In the genomic region with DNA sequence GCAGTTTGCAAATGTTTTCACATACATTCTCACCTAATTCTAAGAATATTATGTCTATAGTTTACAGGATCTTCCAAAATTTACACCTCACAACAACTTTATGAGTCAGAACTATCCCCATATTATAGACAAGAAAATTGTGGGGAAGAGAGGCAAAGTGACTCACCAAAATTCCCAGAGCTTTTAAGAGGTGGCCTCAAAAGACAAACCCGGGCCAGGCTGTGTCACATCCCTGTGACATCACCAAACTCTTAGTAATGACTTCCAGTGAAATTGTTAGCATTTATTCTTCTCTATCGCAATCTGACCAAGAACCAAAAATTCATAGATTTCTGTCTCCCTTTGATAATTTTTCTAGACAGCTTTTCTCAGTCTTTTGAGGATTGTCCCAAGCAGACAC, we compare ENCODE assay signal across 14 cellular contexts.
DNase-seq lines count a peak whose midpoint lies in the region; ATAC-seq, FAIRE-seq and TF ChIP-seq lines count a peak whose summit lies in the region.
"Had no signal": no experiment of that assay in that cellular context is flagged by ENCODE, and none has a peak within 500 bp of the region (broad histone marks: within the 10 kb centered on the region; RNA-seq: fewer than 3 reads in every experiment).

No MANE protein-coding gene starts in this region.

- intact Hi-C loops in left ventricle myocardium superior (cut with micrococcal nuclease) = no loop called here

- peak overlapping the region; percentile 75 for H3K9ac ChIP-seq in astrocyte (ENCODE audit: low read length)
- peak overlapping the region; percentile 30 for H3K9ac ChIP-seq in skeletal muscle satellite cell (ENCODE audit: low read depth, low read length)

- H3K36me3 ChIP-seq in astrocyte (ENCODE audit: insufficient read depth, low read length) = no peaks in the 10 kb centered on the region
- no peaks in the 10 kb centered on the region for H3K36me3 ChIP-seq in skeletal muscle satellite cell (ENCODE audit: insufficient read depth, low read length)
- H3K36me3 ChIP-seq: vagina had no signal

- H3K27ac Mint-ChIP-seq in HFFc6 = peak overlapping the region; percentile 84
- H3K27ac Mint-ChIP-seq in astrocyte (ENCODE audit: unreplicated experiment) = peak overlapping the region; percentile 90
- H3K27ac Mint-ChIP-seq: progenitor cell of endocrine pancreas had no signal

- no peaks in the 10 kb centered on the region for H3K79me2 ChIP-seq in astrocyte (ENCODE audit: insufficient read depth, low read length)

- H3K4me1 Mint-ChIP-seq in HFFc6 (ENCODE audit: low read depth) (peaks cover 18% of the 10 kb centered on the region), astrocyte (ENCODE audit: low read depth, unreplicated experiment) (peaks cover 32% of the 10 kb centered on the region)

- H3K27me3 ChIP-seq in astrocyte (ENCODE audit: insufficient read depth, low read length) = no peaks in the 10 kb centered on the region
- H3K27me3 ChIP-seq in skeletal muscle satellite cell (ENCODE audit: control insufficient read depth, insufficient read depth, low read length) = peaks cover 3% of the 10 kb centered on the region
- H3K27me3 ChIP-seq: vagina had no signal

- TF ChIP-seq CTCF in HFFc6 (IDR thresholded peaks at IDR 0.05) (no peak), astrocyte (IDR thresholded peaks at IDR 0.05; ENCODE audit: insufficient read depth, low read depth, low read length) (no peak)

- H3K4me1 ChIP-seq in astrocyte (ENCODE audit: insufficient read depth, low read length) = peaks cover 32% of the 10 kb centered on the region
- peaks cover 31% of the 10 kb centered on the region for H3K4me1 ChIP-seq in skeletal muscle satellite cell (ENCODE audit: control insufficient read depth, insufficient read depth, low read length)

- H3K9me3 Mint-ChIP-seq in HFFc6 (no peaks in the 10 kb centered on the region), astrocyte (ENCODE audit: unreplicated experiment) (peaks cover 2% of the 10 kb centered on the region)

- H3K36me3 Mint-ChIP-seq in HFFc6 (ENCODE audit: low read depth) (peaks cover 13% of the 10 kb centered on the region), astrocyte (ENCODE audit: low read depth, unreplicated experiment) (no peaks in the 10 kb centered on the region)

- FAIRE-seq in astrocyte (lab: Jason Lieb, UNC) = peak; percentile 29

- H3K4me3 Mint-ChIP-seq in HFFc6 (peak overlapping the region; percentile 77), astrocyte (ENCODE audit: unreplicated experiment) (no peak overlapping the region)

- H3K9me3 ChIP-seq in astrocyte (ENCODE audit: insufficient read depth, low read depth, low read length) (no peaks in the 10 kb centered on the region), skeletal muscle satellite cell (replicated peaks; ENCODE audit: low read length) (no peaks in the 10 kb centered on the region)
- H3K9me3 ChIP-seq: vagina had no signal

- ATAC-seq in left ventricle myocardium superior (peak; percentile 8), GM21619 (IDR thresholded peaks at IDR 0.05; ENCODE audit: unreplicated experiment) (no peak), HG02610 (IDR thresholded peaks at IDR 0.05; ENCODE audit: unreplicated experiment) (no peak)

- H3K27me3 Mint-ChIP-seq in HFFc6 (ENCODE audit: insufficient read depth) = peaks cover 8% of the 10 kb centered on the region
- no peaks in the 10 kb centered on the region for H3K27me3 Mint-ChIP-seq in astrocyte (ENCODE audit: low read depth, unreplicated experiment)

- peak overlapping the region; percentile 38 for H3K4me3 ChIP-seq in astrocyte (ENCODE audit: insufficient read depth, low read depth, low read length)
- peak overlapping the region; percentile 30 for H3K4me3 ChIP-seq in skeletal muscle satellite cell (ENCODE audit: low read length)
- H3K4me3 ChIP-seq: vagina had no signal

- peak; percentile 79 for DNase-seq in HFFc6
- DNase-seq in astrocyte (ENCODE audit: low read depth) = peak; percentile 78
- DNase-seq in left ventricle myocardium superior = no peak
- DNase-seq in medulla oblongata (ENCODE audit: extremely low spot score) = no peak
- DNase-seq in germinal center (ENCODE audit: low spot score) = no peak
- DNase-seq: activated CD8-positive, alpha-beta memory T cell treated with anti-CD3 and anti-CD28 coated beads, Interleukin-2, amount 50 U/mL, for 4 hours; Calu3; erythroblast; NCI-H82 had no signal

- H3K4me2 ChIP-seq in astrocyte (ENCODE audit: low read length) = peak overlapping the region; percentile 80
- H3K4me2 ChIP-seq in skeletal muscle satellite cell (ENCODE audit: low read length) = peak overlapping the region; percentile 68

- H2AFZ ChIP-seq in astrocyte (ENCODE audit: low read depth, low read length) = no peak overlapping the region

- no peaks in the 10 kb centered on the region for H4K20me1 ChIP-seq in astrocyte (ENCODE audit: insufficient read depth, low read length)

- peak overlapping the region; percentile 87 for H3K27ac ChIP-seq in astrocyte (ENCODE audit: low read depth, low read length)
- H3K27ac ChIP-seq: vagina had no signal

Comparison
In these comparisons a context has a peak if more than half of its experiments do, and no peak if none do; other contexts are left out.
1. DNase-seq: peak in HFFc6 (single experiment) and astrocyte (single experiment); none in left ventricle myocardium superior (single experiment), medulla oblongata (single experiment) and germinal center (single experiment).